7 cellular contexts compared by ENCODE assay signal in the genomic region with DNA sequence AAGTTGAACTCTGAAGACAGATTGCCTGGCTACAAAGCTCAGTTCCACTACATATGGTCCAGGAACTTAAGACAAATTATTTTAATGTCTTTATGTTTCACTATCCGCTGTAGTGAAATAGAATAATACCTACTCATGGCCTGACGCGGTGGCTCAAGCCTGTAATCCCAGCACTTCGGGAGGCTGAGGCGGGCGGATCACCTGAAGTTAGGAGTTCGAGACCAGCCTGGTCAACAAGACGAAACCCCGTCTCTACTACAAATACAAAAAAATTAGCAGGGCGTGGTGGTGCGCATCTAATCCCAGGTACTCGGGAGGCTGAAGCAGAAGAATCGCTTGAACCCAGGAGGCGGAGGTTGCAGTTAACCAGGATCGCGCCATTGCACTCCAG. TPM values are rescaled to one million over a fixed set of nuclear protein-coding genes. Genes with fewer than 3 reads are reported as not detected.
A peak's percentile ranks its signal among the peaks of the same experiment; 100 is the strongest.
DNase-seq lines count a peak whose midpoint lies in the region; ATAC-seq and TF ChIP-seq lines count a peak whose summit lies in the region.
"Not testable (repeated sequence)": the region's sequence is repeated elsewhere in the genome, so short reads cannot be mapped to it uniquely, and the experiment has no call there.
"Had no signal": no experiment of that assay in that cellular context is flagged by ENCODE, and none has a peak within 500 bp of the region (broad histone marks: within the 10 kb centered on the region; RNA-seq: fewer than 3 reads in every experiment).

No MANE protein-coding gene starts in this region.

- in situ Hi-C loops in astrocyte of the spinal cord (cut with HindIII; ENCODE audit: low sequenced_read_pairs) = not testable (repeated sequence)

- TF ChIP-seq EP300 in suprapubic skin (IDR thresholded peaks at IDR 0.05) = not testable (repeated sequence)

- peaks cover 0 to 30% (median 21%) of the 10 kb centered on the region in 4 donors for H3K4me1 Mint-ChIP-seq in naive thymus-derived CD8-positive, alpha-beta T cell

- peak overlapping the region; percentile 92 to 98 (median 96) for H3K27ac Mint-ChIP-seq in naive thymus-derived CD8-positive, alpha-beta T cell

- H3K4me3 Mint-ChIP-seq in naive thymus-derived CD8-positive, alpha-beta T cell = peak overlapping the region; percentile 92 to 99 (median 96)

- POLR2A ChIA-PET in naive thymus-derived CD8-positive, alpha-beta T cell (lab: Charles Lee) = interaction anchor here (0.6 to 1.9 kb wide), 6 partner anchors 15 to 247 kb away, joined by 3 to 21 read pairs (median 4); a partner anchor contains a TSS

- not testable (repeated sequence) for H3K27me3 Mint-ChIP-seq in naive thymus-derived CD8-positive, alpha-beta T cell

- H3K27me3 ChIP-seq in GM06990 (replicated peaks; ENCODE audit: control insufficient read depth, insufficient read depth, low read length); SJSA1 (replicated peaks); foreskin keratinocyte; suprapubic skin: not testable (repeated sequence)

- H3K4me3 ChIP-seq in GM06990 (replicated peaks; ENCODE audit: low read depth, low read length) (peak overlapping the region; percentile 82), SJSA1 (peak overlapping the region; percentile 72), astrocyte of the spinal cord (ENCODE audit: low read depth, low read length) (peak overlapping the region; percentile 94), suprapubic skin (peak overlapping the region; percentile 96)

- not testable (repeated sequence) for H3K36me3 ChIP-seq in GM06990 (ENCODE audit: control insufficient read depth, insufficient read depth, low read length); suprapubic skin
- peaks cover 38% of the 10 kb centered on the region for H3K36me3 ChIP-seq in SJSA1

- TF ChIP-seq POLR2A in suprapubic skin (IDR thresholded peaks at IDR 0.05) = not testable (repeated sequence)

- H3K27ac ChIP-seq in SJSA1 (peak overlapping the region; percentile 82), foreskin keratinocyte (peak overlapping the region; percentile 71), suprapubic skin (peak overlapping the region; percentile 89)

- WGBS in suprapubic skin = 89% methylated on average over 16 of the region's 16 CpGs

- not testable (repeated sequence) for H3K9me3 Mint-ChIP-seq in naive thymus-derived CD8-positive, alpha-beta T cell

- not testable (repeated sequence) for DNase-seq in GM06990 (ENCODE audit: extremely low read depth, insufficient read length); SJSA1 (ENCODE audit: low read depth in 1 of 2, low spot score in 2 of 2); astrocyte of the spinal cord (ENCODE audit: low read depth, low spot score); foreskin keratinocyte; naive thymus-derived CD8-positive, alpha-beta T cell; suprapubic skin (ENCODE audit: low spot score in 2 of 2)

- TF ChIP-seq CTCF in GM06990 (IDR thresholded peaks at IDR 0.05; ENCODE audit: insufficient read depth, low read length, poor library complexity, severe bottlenecking); astrocyte of the spinal cord (IDR thresholded peaks at IDR 0.05; ENCODE audit: low read depth, low read length); foreskin keratinocyte (conservative IDR thresholded peaks at IDR 0.05); suprapubic skin (IDR thresholded peaks at IDR 0.05): not testable (repeated sequence)

- not testable (repeated sequence) for H3K9me3 ChIP-seq in SJSA1 (replicated peaks); suprapubic skin

- H3K4me1 ChIP-seq in SJSA1 (replicated peaks) (peaks cover 16% of the 10 kb centered on the region), suprapubic skin (peaks cover 28% of the 10 kb centered on the region)
- not testable (repeated sequence) for H3K4me1 ChIP-seq in foreskin keratinocyte

- H3K36me3 Mint-ChIP-seq in naive thymus-derived CD8-positive, alpha-beta T cell = peaks cover 0 to 16% (median 6%) of the 10 kb centered on the region in 3 donors

- ATAC-seq in foreskin keratinocyte; naive thymus-derived CD8-positive, alpha-beta T cell: not testable (repeated sequence)

RNA-seq across cellular contexts. Expression of a gene that starts 0.6 kb away (rescaled TPM):
- total RNA-seq in SJSA1 (2014; rRNA removed; shearing (Covaris generic)) = 212 and 238 TPM in 2 replicates
- total RNA-seq in foreskin keratinocyte (96.2 and 106 TPM in 2 replicates), suprapubic skin (10 to 100 TPM; 41.1 to 80.1 (median 63.6) TPM)
- 214 and 219 TPM in 2 replicates for polyA plus RNA-seq in foreskin keratinocyte
- total RNA-seq in naive thymus-derived CD8-positive, alpha-beta T cell = 10 to 100 TPM; 57.1 to 63.7 TPM
- polyA plus RNA-seq in naive thymus-derived CD8-positive, alpha-beta T cell = 100 to 1,000 TPM; 104 to 110 (median 105) TPM

RNA-seq across cellular contexts. Expression of a gene that starts 23.1 kb away (rescaled TPM):
- total RNA-seq in SJSA1 (2014; rRNA removed; shearing (Covaris generic)) = not detected in 2 replicates
- not detected in 2 replicates for total RNA-seq in foreskin keratinocyte
- polyA plus RNA-seq in foreskin keratinocyte = not detected in 2 replicates
- not detected for total RNA-seq in naive thymus-derived CD8-positive, alpha-beta T cell
- not detected for polyA plus RNA-seq in naive thymus-derived CD8-positive, alpha-beta T cell
- total RNA-seq in suprapubic skin = not detected
- total RNA-seq: M059J had no signal

RNA-seq across cellular contexts. Expression of a gene that starts 37.0 kb away (rescaled TPM):
- total RNA-seq in SJSA1 (2014; rRNA removed; shearing (Covaris generic)) = 109 and 119 TPM in 2 replicates
- 79.0 and 81.9 TPM in 2 replicates for total RNA-seq in foreskin keratinocyte
- polyA plus RNA-seq in foreskin keratinocyte = 56.1 and 61.8 TPM in 2 replicates
- total RNA-seq in naive thymus-derived CD8-positive, alpha-beta T cell = 100 to 1,000 TPM; 100 to 109 TPM
- polyA plus RNA-seq in naive thymus-derived CD8-positive, alpha-beta T cell = 10 to 100 TPM; 58.4 to 76.0 (median 65.2) TPM
- 10 to 100 TPM; 57.2 to 73.2 (median 69.7) TPM for total RNA-seq in suprapubic skin

RNA-seq across cellular contexts. Expression of a gene that starts 51.9 kb away (rescaled TPM):
- 5.0 and 8.7 TPM in 2 replicates for total RNA-seq in SJSA1 (2014; rRNA removed; shearing (Covaris generic))
- 0.03 TPM in 1 of 2 replicates, not detected in the other for total RNA-seq in foreskin keratinocyte
- polyA plus RNA-seq in foreskin keratinocyte = not detected in 2 replicates
- not detected for total RNA-seq in naive thymus-derived CD8-positive, alpha-beta T cell
- polyA plus RNA-seq in naive thymus-derived CD8-positive, alpha-beta T cell = not detected
- not detected for total RNA-seq in suprapubic skin

RNA-seq across cellular contexts. Expression of a gene that starts 52.7 kb away (rescaled TPM):
- 212 and 215 TPM in 2 replicates for total RNA-seq in SJSA1 (2014; rRNA removed; shearing (Covaris generic))
- total RNA-seq in foreskin keratinocyte (152 and 158 TPM in 2 replicates), suprapubic skin (100 to 1,000 TPM in 3 of 4 donors, 10 to 100 TPM in 1; 79.8 to 128 (median 112) TPM)
- 355 and 358 TPM in 2 replicates for polyA plus RNA-seq in foreskin keratinocyte
- 10 to 100 TPM; 36.8 to 43.1 TPM for total RNA-seq in naive thymus-derived CD8-positive, alpha-beta T cell
- polyA plus RNA-seq in naive thymus-derived CD8-positive, alpha-beta T cell = 100 to 1,000 TPM; 162 to 215 (median 192) TPM
